Comparison of ENCODE assay signal across 17 cellular contexts in genomic region chr4:118867311-118868067, GRCh38. TPM values are rescaled to one million over a fixed set of nuclear protein-coding genes. Genes with fewer than 3 reads are reported as not detected.
DNase-seq lines count a peak whose midpoint lies in the region; ATAC-seq, FAIRE-seq and TF ChIP-seq lines count a peak whose summit lies in the region.
"Had no signal": no experiment of that assay in that cellular context is flagged by ENCODE, and none has a peak within 500 bp of the region (broad histone marks: within the 10 kb centered on the region; RNA-seq: fewer than 3 reads in every experiment).

No MANE protein-coding gene starts in this region.

- CTCF ChIA-PET in GM12878 (lab: Yijun Ruan, JAX) = interaction anchor here (4.1 kb wide), 1 partner anchor 94 kb away, joined by 57 read pairs; no protein-coding TSS in a partner anchor

- no TSS peak for BruUV-seq in GM12878 (replicated peaks; lab: Mats Ljungman, UMichigan)

- 78% methylated on average over 3 of the region's 3 CpGs for WGBS in GM12878 (ENCODE audit: insufficient coverage, insufficient replicate concordance, low lambda C conversion rate, missing lambda C conversion rate)
- 70 to 80% methylated on average over 3 of the region's 3 CpGs for WGBS in lower leg skin, 2 donors

- no peaks in the 10 kb centered on the region for H3K4me1 ChIP-seq in GM12878 (ENCODE audit: control insufficient read depth, insufficient read depth, low read length)

- ATAC-seq in GM12878 (no peak), sciatic nerve (peak; percentile 69)
- ATAC-seq: K562, PC-3 had no signal

- TF ChIP-seq EP300 in GM12878 (IDR thresholded peaks at IDR 0.05; ENCODE audit: borderline replicate concordance in 1 of 2, control insufficient read depth in 1 of 2, low read depth in 2 of 2, low read length in 2 of 2) = no peak

- H3K4me2 ChIP-seq in GM12878 (ENCODE audit: control insufficient read depth, insufficient read depth) = no peak overlapping the region

- no peak overlapping the region for H3K27ac ChIP-seq in GM12878 (ENCODE audit: control insufficient read depth, insufficient read depth)
- H3K27ac ChIP-seq: RWPE1 had no signal

- no peak for TF ChIP-seq POLR2A in GM12878 (IDR thresholded peaks at IDR 0.05; ENCODE audit: low read depth, low read length)
- TF ChIP-seq POLR2A in lower leg skin (IDR thresholded peaks at IDR 0.05) = no peak

- H3K79me2 ChIP-seq in GM12878 (ENCODE audit: control insufficient read depth, insufficient read depth, low read length) = no peaks in the 10 kb centered on the region

- no peaks in the 10 kb centered on the region for H3K36me3 ChIP-seq in GM12878 (ENCODE audit: control insufficient read depth in 2 of 2, insufficient read depth in 2 of 2, low read length in 1 of 2)

- H3K9me3 ChIP-seq in GM12878 (replicated peaks; ENCODE audit: control insufficient read depth, insufficient read depth, low read length) = no peaks in the 10 kb centered on the region

- DNase-seq in EH (ENCODE audit: low read depth) (peak; percentile 43), GM12878 (ENCODE audit: low read depth, low spot score) (no peak), fibroblast of pulmonary artery (ENCODE audit: low read depth) (peak; percentile 7), sciatic nerve (ENCODE audit: low spot score) (no peak), lower leg skin (ENCODE audit: low spot score in 2 of 2) (no peak), NCI-H1694 treated with DMSO at 0.1 percent for 48 hours (lab: John Stamatoyannopoulos, UW) (no peak), glomerular visceral epithelial cell (ENCODE audit: extremely low spot score) (no peak)
- DNase-seq: CD4-positive, alpha-beta T cell; NCI-H1417 treated with DMSO at 0.1 percent for 48 hours; NCI-H2029; NCI-H2171; NCI-H446; NCI-H774; PC-3 had no signal

- no peak for TF ChIP-seq RAD21 in GM12878 (IDR thresholded peaks at IDR 0.05; ENCODE audit: insufficient read depth, low read depth, low read length)

- H3K9ac ChIP-seq in GM12878 (ENCODE audit: control insufficient read depth, insufficient read depth, low read length) = no peak overlapping the region

- no peak overlapping the region for H3K4me3 ChIP-seq in GM12878
- H3K4me3 ChIP-seq in fibroblast of pulmonary artery (replicated peaks; ENCODE audit: low read depth, low read length) = no peak overlapping the region
- H3K4me3 ChIP-seq in lower leg skin (ENCODE audit: low read depth, poor library complexity, severe bottlenecking) = no peak overlapping the region
- H3K4me3 ChIP-seq: K562 had no signal

- no peaks in the 10 kb centered on the region for H4K20me1 ChIP-seq in GM12878 (ENCODE audit: control insufficient read depth, insufficient read depth)

- intact Hi-C loops in GM12878 (cut with micrococcal nuclease; ENCODE audit: unreplicated experiment) = no loop called here
- intact Hi-C loops in sciatic nerve (cut with DNase I) = no loop called here
- intact Hi-C loops in lower leg skin (cut with DNase I; ENCODE audit: low total_unique reads) = no loop called here

- RAD21 ChIA-PET in GM12878 (lab: Charles Lee; ENCODE audit: unreplicated experiment) = no interaction called here

- POLR2A ChIA-PET in GM12878 (lab: Charles Lee) = no interaction called here

- no peak overlapping the region for H2AFZ ChIP-seq in GM12878 (ENCODE audit: control insufficient read depth, low read depth, low read length)

- TF ChIP-seq CTCF in GM12878 (IDR thresholded peaks at IDR 0.05 in 2 of 3, conservative IDR thresholded peaks at IDR 0.05 in 1 of 3; ENCODE audit: control insufficient read depth in 2 of 3, extremely low read depth in 1 of 3, insufficient read depth in 1 of 3, low read depth in 3 of 3, low read length in 3 of 3) (no peak), fibroblast of pulmonary artery (IDR thresholded peaks at IDR 0.05; ENCODE audit: low read length, missing control alignments) (no peak), lower leg skin (IDR thresholded peaks at IDR 0.05) (no peak)

- in situ Hi-C loops in GM12878 (cut with MboI) = no loop called here

- H3K27me3 ChIP-seq in GM12878 (replicated peaks in 1 of 2; ENCODE audit: control insufficient read depth in 2 of 2, insufficient read depth in 2 of 2, low read length in 1 of 2) = no peaks in the 10 kb centered on the region

- peak; percentile 68 for FAIRE-seq in GM12878 (lab: Jason Lieb, UNC)
- FAIRE-seq: H1, K562 had no signal

- SMC1A ChIA-PET in GM12878 (lab: Charles Lee; ENCODE audit: uncharacterized antibody, unreplicated experiment) = no interaction called here

TF ChIP-seq in GM12878, 131 proteins besides CTCF, POLR2A, EP300 and RAD21:
- TF ChIP-seq BHLHE40 (IDR thresholded peaks at IDR 0.05; ENCODE audit: borderline replicate concordance in 1 of 2, low read depth in 2 of 2, low read length in 1 of 2) (no peak), TARDBP (IDR thresholded peaks at IDR 0.05; ENCODE audit: borderline replicate concordance) (no peak), JUNB (IDR thresholded peaks at IDR 0.05) (no peak), EGR1 (IDR thresholded peaks at IDR 0.05; ENCODE audit: borderline replicate concordance in 1 of 2, low read depth in 2 of 2, low read length in 2 of 2) (no peak), SUPT20H (IDR thresholded peaks at IDR 0.05; ENCODE audit: borderline replicate concordance, control insufficient read depth, low read depth, low read length) (no peak), MEF2B (IDR thresholded peaks at IDR 0.05; ENCODE audit: partially characterized antibody, poor library complexity, severe bottlenecking) (no peak), MEF2A (IDR thresholded peaks at IDR 0.05; ENCODE audit: insufficient read depth, low read depth, low read length) (no peak), CHD2 (IDR thresholded peaks at IDR 0.05; ENCODE audit: borderline replicate concordance, low read depth, low read length) (no peak), WRNIP1 (IDR thresholded peaks at IDR 0.05; ENCODE audit: borderline replicate concordance, low read depth, low read length) (no peak), HDAC6 (IDR thresholded peaks at IDR 0.05; ENCODE audit: unreplicated experiment) (no peak), CBX5 (IDR thresholded peaks at IDR 0.05; ENCODE audit: low read depth) (no peak), LARP7 (IDR thresholded peaks at IDR 0.05) (no peak), SIX5 (IDR thresholded peaks at IDR 0.05; ENCODE audit: low read depth, low read length, severe bottlenecking) (no peak), YY1 (IDR thresholded peaks at IDR 0.05; ENCODE audit: low read depth, low read length) (no peak), ZNF274 (IDR thresholded peaks at IDR 0.05; ENCODE audit: insufficient read depth, insufficient read length) (no peak), NR2F1 (conservative IDR thresholded peaks at IDR 0.05) (no peak)
- TF ChIP-seq, protein P1, sequence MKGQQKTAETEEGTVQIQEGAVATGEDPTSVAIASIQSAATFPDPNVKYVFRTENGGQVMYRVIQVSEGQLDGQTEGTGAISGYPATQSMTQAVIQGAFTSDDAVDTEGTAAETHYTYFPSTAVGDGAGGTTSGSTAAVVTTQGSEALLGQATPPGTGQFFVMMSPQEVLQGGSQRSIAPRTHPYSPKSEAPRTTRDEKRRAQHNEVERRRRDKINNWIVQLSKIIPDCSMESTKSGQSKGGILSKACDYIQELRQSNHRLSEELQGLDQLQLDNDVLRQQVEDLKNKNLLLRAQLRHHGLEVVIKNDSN (IDR thresholded peaks at IDR 0.05; ENCODE audit: borderline replicate concordance, extremely low read length, insufficient read depth, low read depth, low read length) = no peak
TF ChIP-seq in GM12878: peak in this region for 0.

RNA-seq across cellular contexts. Expression of gene SYNPO2, which starts 21.2 kb away (rescaled TPM):
- 0.32 and 0.52 TPM in 2 replicates for total RNA-seq in GM12878 (2013; cell fraction: nucleolus; rRNA removed)
- 0.34 and 0.60 TPM in 2 replicates for total RNA-seq in GM12878 (2014; rRNA removed)
- 0.27 and 0.37 TPM in 2 replicates for total RNA-seq in GM12878 (2014; rRNA removed; fragmentation: Illumina TruSeq; extraction: Trizol)
- 0.31 and 0.40 TPM in 2 replicates for total RNA-seq in GM12878 (2021)
- not detected for polyA plus RNA-seq in GM12878 (2011; ENCODE audit: low read depth)
- polyA plus RNA-seq in GM12878 (2011; rRNA removed) = 0.14 and 0.30 TPM in 2 replicates
- 0.06 and 0.07 TPM in 2 replicates for polyA plus RNA-seq in GM12878 (2011; cell fraction: cytosol; rRNA removed)
- 0.07 and 0.10 TPM in 2 replicates for polyA plus RNA-seq in GM12878 (2011; cell fraction: nucleus; rRNA removed)
- 0.10 and 0.11 TPM in 2 replicates for polyA plus RNA-seq in GM12878 (2012)
- polyA plus RNA-seq in GM12878 (2014; fragmentation: Illumina TruSeq; extraction: Trizol) = 0.34 and 0.38 TPM in 2 replicates
- polyA plus RNA-seq in GM12878 (2014; fragmentation: Nextera tagmentation; extraction: Ambion mirVana) = under 1 TPM; 0.04 to 0.11 TPM
- 0.29 and 0.41 TPM in 2 replicates for polyA plus RNA-seq in GM12878 (2014; rRNA removed)
- under 1 TPM; 0.11 to 0.32 TPM for polyA plus RNA-seq in GM12878 (2016; fragmentation: Nextera tagmentation; extraction: Ambion mirVana)
- 0.15 and 0.22 TPM in 2 replicates for polyA minus RNA-seq in GM12878 (2011; rRNA and poly(A)+ RNA removed)
- not detected in 2 replicates for polyA minus RNA-seq in GM12878 (2011; cell fraction: cytosol; rRNA and poly(A)+ RNA removed)
- polyA minus RNA-seq in GM12878 (2011; cell fraction: nucleus; rRNA and poly(A)+ RNA removed) = 0.12 and 0.29 TPM in 2 replicates
- total RNA-seq in sciatic nerve = 113 TPM
- total RNA-seq in lower leg skin = 10 to 100 TPM; 13.3 to 38.5 (median 16.1) TPM

RNA-seq across cellular contexts. Expression of gene SEC24D, which starts 31.6 kb away (rescaled TPM):
- 89.5 and 93.5 TPM in 2 replicates for total RNA-seq in GM12878 (2013; cell fraction: nucleolus; rRNA removed)
- total RNA-seq in GM12878 (2014; rRNA removed) = 23.2 and 26.9 TPM in 2 replicates
- 28.0 and 30.7 TPM in 2 replicates for total RNA-seq in GM12878 (2014; rRNA removed; fragmentation: Illumina TruSeq; extraction: Trizol)
- 45.9 and 46.0 TPM in 2 replicates for total RNA-seq in GM12878 (2021)
- 39.7 TPM for polyA plus RNA-seq in GM12878 (2011; ENCODE audit: low read depth)
- 20.7 and 21.9 TPM in 2 replicates for polyA plus RNA-seq in GM12878 (2011; rRNA removed)
- polyA plus RNA-seq in GM12878 (2011; cell fraction: cytosol; rRNA removed) = 17.5 and 27.2 TPM in 2 replicates
- polyA plus RNA-seq in GM12878 (2011; cell fraction: nucleus; rRNA removed) = 38.1 and 38.2 TPM in 2 replicates
- polyA plus RNA-seq in GM12878 (2012) = 37.7 and 48.3 TPM in 2 replicates
- 39.0 and 46.8 TPM in 2 replicates for polyA plus RNA-seq in GM12878 (2014; fragmentation: Illumina TruSeq; extraction: Trizol)
- polyA plus RNA-seq in GM12878 (2014; fragmentation: Nextera tagmentation; extraction: Ambion mirVana) = 10 to 100 TPM; 12.8 to 16.0 TPM
- polyA plus RNA-seq in GM12878 (2014; rRNA removed) = 20.1 and 21.2 TPM in 2 replicates
- polyA plus RNA-seq in GM12878 (2016; fragmentation: Nextera tagmentation; extraction: Ambion mirVana) = 10 to 100 TPM; 54.5 to 61.9 TPM
- polyA minus RNA-seq in GM12878 (2011; rRNA and poly(A)+ RNA removed) = 33.4 and 38.3 TPM in 2 replicates
- polyA minus RNA-seq in GM12878 (2011; cell fraction: cytosol; rRNA and poly(A)+ RNA removed) = 12.6 and 14.7 TPM in 2 replicates
- 41.8 and 60.0 TPM in 2 replicates for polyA minus RNA-seq in GM12878 (2011; cell fraction: nucleus; rRNA and poly(A)+ RNA removed)
- total RNA-seq in sciatic nerve = 64.9 TPM
- total RNA-seq in lower leg skin = 10 to 100 TPM in 3 of 4 donors, 1 to 10 TPM in 1; 8.0 to 14.8 (median 12.9) TPM

Comparison
In these comparisons a context has a peak if more than half of its experiments do, and no peak if none do; other contexts are left out.
1. DNase-seq: peak in EH (single experiment) and fibroblast of pulmonary artery (single experiment); none in GM12878 (single experiment), sciatic nerve (single experiment), lower leg skin (0 of 2), NCI-H1694 treated with DMSO at 0.1 percent for 48 hours (single experiment) and glomerular visceral epithelial cell (single experiment).
2. RNA of gene SYNPO2, which starts 21.2 kb away (total RNA-seq): 113 TPM in sciatic nerve (single experiment) and 13.3 to 38.5 TPM in lower leg skin; 0.27 to 0.60 TPM in GM12878; every median in the first group is over 4 times any median in the second.